ENCODE assay signal across 19 cellular contexts in genomic region chr10:129547583-129547982, GRCh38.
"Had no signal": no experiment of that assay in that cellular context is flagged by ENCODE, and none has a peak within 500 bp of the region (broad histone marks: within the 10 kb centered on the region; RNA-seq: fewer than 3 reads in every experiment).

No MANE protein-coding gene starts in this region.

- H3K4me1 ChIP-seq: body of pancreas had no signal

- H3K4me3 ChIP-seq: body of pancreas, right atrium auricular region, tibial artery had no signal

- DNase-seq: activated CD4-positive, alpha-beta T cell treated with anti-CD3 and anti-CD28 coated beads for 4 hours; activated CD4-positive, alpha-beta T cell treated with anti-CD3 and anti-CD28 coated beads, Interleukin-2, amount 50 U/mL, for 48 hours; activated CD4-positive, CD25-positive, alpha-beta regulatory T cell; activated naive CD4-positive, alpha-beta T cell treated with Interleukin-2 at 50 U/mL for 16 hours; activated naive CD8-positive, alpha-beta T cell treated with anti-CD3 and anti-CD28 coated beads, Interleukin-2, amount 10 ng/mL, durations not matched to agents 7 days and 5 days; activated T-cell treated with anti-CD3 and anti-CD28 coated beads, Interleukin-2, amount 50 U/mL, for 48 hours; body of pancreas; caudate nucleus; dermis blood vessel endothelial cell; effector CD8-positive, alpha-beta T cell; erythroblast; islet precursor cell; left cardiac atrium; occipital lobe; stimulated activated CD4-positive, alpha-beta T cell treated with anti-CD3 and anti-CD28 coated beads, Interleukin-4, amount 100 ng/mL, for 4 hours; SW 1271; T-helper 17 cell; tibial artery had no signal

- H3K27ac ChIP-seq: body of pancreas, right atrium auricular region, tibial artery had no signal

- H3K9me3 ChIP-seq: body of pancreas, right atrium auricular region, tibial artery had no signal

- H3K27me3 ChIP-seq: body of pancreas, right atrium auricular region, tibial artery had no signal

- ATAC-seq: body of pancreas, left cardiac atrium, T-helper 17 cell had no signal

- H3K36me3 ChIP-seq: right atrium auricular region, tibial artery had no signal
